Comparison of ENCODE assay signal across 11 cellular contexts in the genomic region with DNA sequence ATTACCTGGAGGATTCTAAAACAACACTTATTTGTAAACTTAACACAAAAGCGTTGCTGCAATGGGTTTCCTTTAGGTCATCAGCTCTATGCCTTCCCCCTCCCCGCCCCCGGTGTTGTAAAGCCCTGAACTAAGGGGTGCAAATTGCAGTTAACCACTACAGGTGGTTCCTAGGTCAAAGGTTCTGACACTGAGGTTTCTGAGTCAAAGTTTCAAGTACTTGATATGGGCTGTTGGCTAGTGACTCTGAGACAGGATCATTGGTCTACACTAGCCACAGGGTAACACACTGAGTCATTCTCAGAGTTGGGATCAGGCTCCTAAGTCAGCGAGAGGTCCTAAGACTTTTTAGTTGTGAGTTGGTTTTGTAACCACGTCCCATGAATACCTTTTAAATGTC. TPM values are rescaled to one million over a fixed set of nuclear protein-coding genes. Genes with fewer than 3 reads are reported as not detected.
DNase-seq lines count a peak whose midpoint lies in the region; ATAC-seq lines count a peak whose summit lies in the region.
"Had no signal": no experiment of that assay in that cellular context is flagged by ENCODE, and none has a peak within 500 bp of the region (broad histone marks: within the 10 kb centered on the region; RNA-seq: fewer than 3 reads in every experiment).

No MANE protein-coding gene starts in this region.

- no peak overlapping the region for H3K4me3 Mint-ChIP-seq in activated naive CD4-positive, alpha-beta T cell treated with anti-CD3 and anti-CD28 coated beads for 36 hours
- H3K4me3 Mint-ChIP-seq in stimulated activated naive CD8-positive, alpha-beta T cell treated with anti-CD3 and anti-CD28 coated beads, Interleukin-15, Interleukin-2, amounts not matched to agents 100 ng/mL and 50 ng/mL, for 24 hours, result no peak overlapping the region
- H3K4me3 Mint-ChIP-seq: activated naive CD4-positive, alpha-beta T cell treated with anti-CD3 and anti-CD28 coated beads, Interleukin-2, amount 50 U/mL, for 24 hours had no signal

- no peaks in the 10 kb centered on the region for H3K9me3 Mint-ChIP-seq in activated naive CD4-positive, alpha-beta T cell treated with anti-CD3 and anti-CD28 coated beads for 36 hours
- no peaks in the 10 kb centered on the region for H3K9me3 Mint-ChIP-seq in stimulated activated naive CD8-positive, alpha-beta T cell treated with anti-CD3 and anti-CD28 coated beads, Interleukin-15, Interleukin-2, amounts not matched to agents 100 ng/mL and 50 ng/mL, for 24 hours
- H3K9me3 Mint-ChIP-seq: activated naive CD4-positive, alpha-beta T cell treated with anti-CD3 and anti-CD28 coated beads, Interleukin-2, amount 50 U/mL, for 24 hours had no signal

- no peaks in the 10 kb centered on the region for H3K27me3 Mint-ChIP-seq in activated naive CD4-positive, alpha-beta T cell treated with anti-CD3 and anti-CD28 coated beads for 36 hours (ENCODE audit: low read depth)
- H3K27me3 Mint-ChIP-seq in stimulated activated naive CD8-positive, alpha-beta T cell treated with anti-CD3 and anti-CD28 coated beads, Interleukin-15, Interleukin-2, amounts not matched to agents 100 ng/mL and 50 ng/mL, for 24 hours, result no peaks in the 10 kb centered on the region
- H3K27me3 Mint-ChIP-seq: activated naive CD4-positive, alpha-beta T cell treated with anti-CD3 and anti-CD28 coated beads, Interleukin-2, amount 50 U/mL, for 24 hours had no signal

- H3K36me3 Mint-ChIP-seq in activated naive CD4-positive, alpha-beta T cell treated with anti-CD3 and anti-CD28 coated beads for 36 hours (ENCODE audit: low read depth), result no peaks in the 10 kb centered on the region
- no peaks in the 10 kb centered on the region for H3K36me3 Mint-ChIP-seq in stimulated activated naive CD8-positive, alpha-beta T cell treated with anti-CD3 and anti-CD28 coated beads, Interleukin-15, Interleukin-2, amounts not matched to agents 100 ng/mL and 50 ng/mL, for 24 hours (ENCODE audit: low read depth)
- H3K36me3 Mint-ChIP-seq: activated naive CD4-positive, alpha-beta T cell treated with anti-CD3 and anti-CD28 coated beads, Interleukin-2, amount 50 U/mL, for 24 hours had no signal

- peak; percentile 85 for ATAC-seq in HG02981 (IDR thresholded peaks at IDR 0.05; ENCODE audit: unreplicated experiment)
- ATAC-seq: HCT116 had no signal

- H3K27ac Mint-ChIP-seq in activated naive CD4-positive, alpha-beta T cell treated with anti-CD3 and anti-CD28 coated beads for 36 hours, result no peak overlapping the region
- peak overlapping the region; percentile 77 for H3K27ac Mint-ChIP-seq in stimulated activated naive CD8-positive, alpha-beta T cell treated with anti-CD3 and anti-CD28 coated beads, Interleukin-15, Interleukin-2, amounts not matched to agents 100 ng/mL and 50 ng/mL, for 24 hours
- H3K27ac Mint-ChIP-seq: activated naive CD4-positive, alpha-beta T cell treated with anti-CD3 and anti-CD28 coated beads, Interleukin-2, amount 50 U/mL, for 24 hours had no signal

- peak; percentile 39 for DNase-seq in activated naive CD4-positive, alpha-beta T cell treated with anti-CD3 and anti-CD28 coated beads for 36 hours
- no peak for DNase-seq in activated naive CD4-positive, alpha-beta T cell treated with anti-CD3 and anti-CD28 coated beads, Interleukin-2, amount 50 U/mL, for 16 hours
- peak; percentile 13 to 32 (median 26) for DNase-seq in activated CD8-positive, alpha-beta memory T cell treated with anti-CD3 and anti-CD28 coated beads for 48 hours (ENCODE audit: low read depth in 2 of 3, low spot score in 2 of 3)
- DNase-seq in NCI-H1105 (lab: John Stamatoyannopoulos, UW), result no peak
- DNase-seq in NCI-H1048 (lab: John Stamatoyannopoulos, UW), result no peak
- no peak for DNase-seq in NCI-H82 treated with DMSO at 0.1 percent for 48 hours (lab: John Stamatoyannopoulos, UW; ENCODE audit: unreplicated experiment)
- DNase-seq: upper lobe of right lung had no signal

- intact Hi-C loops in activated naive CD4-positive, alpha-beta T cell treated with anti-CD3 and anti-CD28 coated beads for 36 hours (cut with micrococcal nuclease), result loop anchor here (5.0 kb wide), 1 partner anchor 39 kb away; the partner anchor contains the start of gene IL1A

- CTCF ChIA-PET in activated naive CD4-positive, alpha-beta T cell treated with anti-CD3 and anti-CD28 coated beads for 36 hours (lab: Charles Lee), result interaction anchor here (0.6 kb wide), 1 partner anchor 68 kb away, joined by 3 read pairs; no protein-coding TSS in a partner anchor

- peaks cover 15% of the 10 kb centered on the region for H3K4me1 Mint-ChIP-seq in activated naive CD4-positive, alpha-beta T cell treated with anti-CD3 and anti-CD28 coated beads for 36 hours (ENCODE audit: low read depth)
- peaks cover 37% of the 10 kb centered on the region for H3K4me1 Mint-ChIP-seq in stimulated activated naive CD8-positive, alpha-beta T cell treated with anti-CD3 and anti-CD28 coated beads, Interleukin-15, Interleukin-2, amounts not matched to agents 100 ng/mL and 50 ng/mL, for 24 hours (ENCODE audit: low read depth)

RNA-seq across cellular contexts. Expression of gene IL1B, which starts 15.4 kb away (rescaled TPM):
- not detected for total RNA-seq in activated naive CD4-positive, alpha-beta T cell treated with anti-CD3 and anti-CD28 coated beads for 36 hours

RNA-seq across cellular contexts. Expression of gene IL1A, which starts 36.8 kb away (rescaled TPM):
- under 1 TPM; 0.17 to 0.29 TPM for total RNA-seq in activated naive CD4-positive, alpha-beta T cell treated with anti-CD3 and anti-CD28 coated beads for 36 hours

RNA-seq across cellular contexts. Expression of gene CKAP2L, which starts 56.7 kb away (rescaled TPM):
- 10 to 100 TPM; 49.2 to 50.8 TPM for total RNA-seq in activated naive CD4-positive, alpha-beta T cell treated with anti-CD3 and anti-CD28 coated beads for 36 hours

Comparison
In these comparisons a context has a peak if more than half of its experiments do, and no peak if none do; other contexts are left out.
1. DNase-seq: peak in activated naive CD4-positive, alpha-beta T cell treated with anti-CD3 and anti-CD28 coated beads for 36 hours (single experiment) and activated CD8-positive, alpha-beta memory T cell treated with anti-CD3 and anti-CD28 coated beads for 48 hours (3 of 3); none in activated naive CD4-positive, alpha-beta T cell treated with anti-CD3 and anti-CD28 coated beads, Interleukin-2, amount 50 U/mL, for 16 hours (single experiment), NCI-H1105 (single experiment), NCI-H1048 (single experiment) and NCI-H82 treated with DMSO at 0.1 percent for 48 hours (single experiment).